8 cellular contexts compared by ENCODE assay signal in the genomic region with DNA sequence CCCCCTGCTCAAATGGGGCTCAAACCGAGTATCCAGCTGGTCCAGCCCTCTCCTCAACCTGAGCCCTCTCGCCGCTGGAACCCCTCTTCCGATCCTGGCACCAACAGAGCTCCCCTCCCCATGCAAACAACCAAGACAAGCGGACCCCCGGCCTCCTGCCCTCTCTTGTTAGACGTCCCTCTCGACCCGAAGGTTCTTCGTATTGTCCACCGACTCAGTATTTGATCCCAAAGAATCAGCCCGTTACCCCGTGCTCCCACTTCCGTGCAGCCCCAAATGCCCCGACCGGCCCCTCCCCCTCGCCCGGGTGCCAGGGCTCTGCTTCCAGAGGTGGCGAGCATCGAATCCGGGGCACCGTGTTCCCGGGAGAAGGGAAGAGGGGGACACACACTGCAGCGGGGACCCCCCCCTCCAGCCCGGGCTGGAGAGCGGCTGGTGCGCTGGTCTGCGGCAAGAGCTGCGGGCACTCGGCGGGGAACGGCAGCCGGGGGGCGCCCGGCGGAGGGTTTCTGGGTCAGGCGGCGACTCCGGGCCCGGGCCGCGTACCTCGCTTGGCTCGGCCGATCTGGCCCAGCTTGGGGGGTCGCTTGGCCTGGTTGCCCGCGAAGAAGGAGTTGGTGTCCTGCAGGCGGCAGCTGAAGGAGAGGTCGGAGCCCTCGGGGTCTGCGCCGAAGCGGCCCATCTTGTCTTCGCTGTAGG. TPM values are rescaled to one million over a fixed set of nuclear protein-coding genes. Genes with fewer than 3 reads are reported as not detected.
DNase-seq lines count a peak whose midpoint lies in the region; ATAC-seq and TF ChIP-seq lines count a peak whose summit lies in the region.

No MANE protein-coding gene starts in this region.

- POLR2A ChIA-PET in HEK293T (lab: Yijun Ruan, JAX), result no interaction called here

- TF ChIP-seq CTCF in heart right ventricle (IDR thresholded peaks at IDR 0.05) (no peak), WERI-Rb-1 (IDR thresholded peaks at IDR 0.05; ENCODE audit: low read depth, low read length) (no peak), hepatocyte (IDR thresholded peaks at IDR 0.05; ENCODE audit: poor library complexity) (no peak)

- H3K9me3 ChIP-seq in heart right ventricle (no peaks in the 10 kb centered on the region), WERI-Rb-1 (ENCODE audit: severe bottlenecking) (no peaks in the 10 kb centered on the region), hepatocyte (ENCODE audit: low read depth) (no peaks in the 10 kb centered on the region), subcutaneous abdominal adipose tissue (ENCODE audit: control insufficient read depth in 5 of 5, low read length in 5 of 5) (no peaks in the 10 kb centered on the region)

- CTCF ChIA-PET in HEK293T (lab: Yijun Ruan, JAX), result interaction anchor here (1.5 kb wide), 1 partner anchor 11 kb away, joined by 6 read pairs; a partner anchor contains a TSS

- H3K27me3 ChIP-seq in heart right ventricle, result peaks cover 13 to 72% (median 67%) of the 10 kb centered on the region in 7 donors
- H3K27me3 ChIP-seq in WERI-Rb-1 (ENCODE audit: insufficient read depth, low read depth, severe bottlenecking), result peaks cover 30% of the 10 kb centered on the region
- peaks cover 58% of the 10 kb centered on the region for H3K27me3 ChIP-seq in hepatocyte
- peaks cover 27 to 46% (median 35%) of the 10 kb centered on the region in 5 donors for H3K27me3 ChIP-seq in subcutaneous abdominal adipose tissue (ENCODE audit: control insufficient read depth in 5 of 5, insufficient read depth in 4 of 5, low read length in 5 of 5)

- WGBS in heart right ventricle, 2 donors, result 1% methylated on average over 55 of the region's 55 CpGs
- WGBS in hepatocyte (ENCODE audit: low lambda C conversion rate, missing lambda C conversion rate), result 2% methylated on average over 47 of the region's 55 CpGs

- no peaks in the 10 kb centered on the region for H4K20me1 ChIP-seq in hepatocyte (ENCODE audit: insufficient read depth, poor library complexity, severe bottlenecking)

- H3K4me1 ChIP-seq in heart right ventricle (peaks cover 12 to 33% (median 26%) of the 10 kb centered on the region in 9 donors), hepatocyte (ENCODE audit: insufficient read depth) (peaks cover 19% of the 10 kb centered on the region), subcutaneous abdominal adipose tissue (ENCODE audit: control insufficient read depth in 5 of 5, insufficient read depth in 5 of 5, low read length in 5 of 5) (peaks cover 2 to 29% (median 22%) of the 10 kb centered on the region in 5 donors)

- H3K36me3 ChIP-seq in heart right ventricle (no peaks in the 10 kb centered on the region), WERI-Rb-1 (no peaks in the 10 kb centered on the region), hepatocyte (replicated peaks; ENCODE audit: insufficient read depth, low read depth) (no peaks in the 10 kb centered on the region), subcutaneous abdominal adipose tissue (ENCODE audit: control insufficient read depth in 5 of 5, insufficient read depth in 5 of 5, low read length in 5 of 5) (no peaks in the 10 kb centered on the region)

- intact Hi-C loops in heart right ventricle (cut with DNase I), result no loop called here
- intact Hi-C loops in left ventricle myocardium superior (cut with micrococcal nuclease), result no loop called here

- no peak overlapping the region for H3K27ac ChIP-seq in heart right ventricle
- H3K27ac ChIP-seq in WERI-Rb-1, result 0 out of 2 replicates have a peak overlapping the region, but pooled peaks have one; percentile 43
- H3K27ac ChIP-seq in hepatocyte, result no peak overlapping the region
- H3K27ac ChIP-seq in subcutaneous abdominal adipose tissue (ENCODE audit: low read depth, low read length), result no peak overlapping the region

- no peaks in the 10 kb centered on the region for H3K9me2 ChIP-seq in hepatocyte (replicated peaks; ENCODE audit: insufficient read depth)

- H3K9ac ChIP-seq in subcutaneous abdominal adipose tissue (ENCODE audit: low read length in 5 of 5), result no peak overlapping the region

- H2AFZ ChIP-seq in hepatocyte, result no peak overlapping the region

- H3K79me2 ChIP-seq in hepatocyte, result no peaks in the 10 kb centered on the region

- H3K4me3 ChIP-seq in heart right ventricle (peak overlapping the region in 9 of 10 donors; percentile 30 to 58 (median 54)), WERI-Rb-1 (ENCODE audit: low read depth, low read length) (peak overlapping the region; percentile 75), hepatocyte (peak overlapping the region; percentile 20), subcutaneous abdominal adipose tissue (ENCODE audit: low read depth in 1 of 5, low read length in 5 of 5) (peak overlapping the region in 4 of 5 donors; percentile 29 to 50 (median 44))

- DNase-seq in heart right ventricle (no peak), left ventricle myocardium superior (no peak), WERI-Rb-1 (no peak), hepatocyte (ENCODE audit: low spot score) (no peak), kidney tubule cell (ENCODE audit: low spot score) (no peak), HEK293T (ENCODE audit: extremely low spot score) (no peak)

- H3K4me2 ChIP-seq in hepatocyte, result peak overlapping the region; percentile 97

- ATAC-seq in heart right ventricle (no peak), left ventricle myocardium superior (no peak), GM21526 (IDR thresholded peaks at IDR 0.05; ENCODE audit: low FRiP score, unreplicated experiment) (no peak)

TF ChIP-seq in HEK293T, 16 proteins besides CTCF, POLR2A, EP300 and RAD21:
- TF ChIP-seq L3MBTL2 (conservative IDR thresholded peaks at IDR 0.05) (no peak), ARNT (IDR thresholded peaks at IDR 0.05) (no peak), HDGF (IDR thresholded peaks at IDR 0.05; ENCODE audit: borderline replicate concordance) (no peak), FOXA1 (IDR thresholded peaks at IDR 0.05) (no peak), ZNF384 (IDR thresholded peaks at IDR 0.05) (no peak), ELF4 (IDR thresholded peaks at IDR 0.05) (no peak), CTBP1 (IDR thresholded peaks at IDR 0.05; ENCODE audit: borderline replicate concordance) (no peak), LEF1 (IDR thresholded peaks at IDR 0.05; ENCODE audit: borderline replicate concordance) (no peak), TARDBP (IDR thresholded peaks at IDR 0.05) (no peak), SP1 (IDR thresholded peaks at IDR 0.05) (no peak), FOXM1 (IDR thresholded peaks at IDR 0.05; ENCODE audit: borderline replicate concordance) (no peak), NFRKB (IDR thresholded peaks at IDR 0.05) (no peak), BHLHE40 (IDR thresholded peaks at IDR 0.05; ENCODE audit: borderline replicate concordance) (no peak), FOXK2 (IDR thresholded peaks at IDR 0.05) (no peak), SUZ12 (IDR thresholded peaks at IDR 0.05) (no peak)
- TF ChIP-seq, protein P1, sequence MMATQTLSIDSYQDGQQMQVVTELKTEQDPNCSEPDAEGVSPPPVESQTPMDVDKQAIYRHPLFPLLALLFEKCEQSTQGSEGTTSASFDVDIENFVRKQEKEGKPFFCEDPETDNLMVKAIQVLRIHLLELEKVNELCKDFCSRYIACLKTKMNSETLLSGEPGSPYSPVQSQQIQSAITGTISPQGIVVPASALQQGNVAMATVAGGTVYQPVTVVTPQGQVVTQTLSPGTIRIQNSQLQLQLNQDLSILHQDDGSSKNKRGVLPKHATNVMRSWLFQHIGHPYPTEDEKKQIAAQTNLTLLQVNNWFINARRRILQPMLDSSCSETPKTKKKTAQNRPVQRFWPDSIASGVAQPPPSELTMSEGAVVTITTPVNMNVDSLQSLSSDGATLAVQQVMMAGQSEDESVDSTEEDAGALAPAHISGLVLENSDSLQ (IDR thresholded peaks at IDR 0.05), result no peak

RNA-seq across cellular contexts. Expression of a gene that starts 0.6 kb away (rescaled TPM):
- under 1 TPM in 3 of 10 donors, not detected in 7; 0.20 to 0.30 (median 0.25) TPM for total RNA-seq in heart right ventricle
- polyA plus RNA-seq in heart right ventricle, result under 1 TPM in 1 of 2 donors, not detected in 1; 0.12 TPM
- total RNA-seq in left ventricle myocardium superior, result not detected
- not detected in 2 replicates for total RNA-seq in hepatocyte
- polyA plus RNA-seq in hepatocyte, result 0.11 and 0.30 TPM in 2 replicates

RNA-seq across cellular contexts. Expression of a gene that starts 11.2 kb away (rescaled TPM):
- total RNA-seq in heart right ventricle (1 to 10 TPM in 7 of 10 donors, under 1 TPM in 3; 0.49 to 2.3 (median 1.1) TPM), left ventricle myocardium superior (1.6 TPM), hepatocyte (8.4 and 9.8 TPM in 2 replicates)
- polyA plus RNA-seq in heart right ventricle (10 to 100 TPM in 1 of 2 donors, under 1 TPM in 1; 0.95 to 19.4 TPM), hepatocyte (13.5 and 16.5 TPM in 2 replicates)

RNA-seq across cellular contexts. Expression of a gene that starts 12.0 kb away (rescaled TPM):
- total RNA-seq in heart right ventricle (10 to 100 TPM; 10.7 to 25.1 (median 13.3) TPM), left ventricle myocardium superior (18.5 TPM), hepatocyte (52.3 and 68.9 TPM in 2 replicates)
- polyA plus RNA-seq in heart right ventricle (10 to 100 TPM; 16.8 to 63.6 TPM), hepatocyte (120 and 122 TPM in 2 replicates)

RNA-seq across cellular contexts. Expression of a gene that starts 15.1 kb away (rescaled TPM):
- total RNA-seq in heart right ventricle (under 1 TPM in 2 of 10 donors, not detected in 8; 0.20 to 0.28 TPM), left ventricle myocardium superior (not detected), hepatocyte (not detected in 2 replicates)
- polyA plus RNA-seq in heart right ventricle (not detected), hepatocyte (not detected in 2 replicates)

RNA-seq across cellular contexts. Expression of a gene that starts 31.3 kb away (rescaled TPM):
- total RNA-seq in heart right ventricle (under 1 TPM in 1 of 10 donors, not detected in 9; 0.09 TPM), left ventricle myocardium superior (not detected), hepatocyte (0.40 and 3.2 TPM in 2 replicates)
- polyA plus RNA-seq in heart right ventricle (under 1 TPM in 1 of 2 donors, not detected in 1; 0.03 TPM), hepatocyte (1.0 and 1.5 TPM in 2 replicates)

Comparison
In these comparisons a context has a peak if more than half of its experiments do, and no peak if none do; other contexts are left out.
1. H3K4me3 ChIP-seq: peak in every context shown above with its lines; median percentile 75 in WERI-Rb-1; 54 in heart right ventricle; 44 in subcutaneous abdominal adipose tissue; 20 in hepatocyte.